Comparison of ENCODE assay signal across 20 cellular contexts in genomic region chr3:22835041-22835440, GRCh38.
A peak's percentile ranks its signal among the peaks of the same experiment; 100 is the strongest.
DNase-seq lines count a peak whose midpoint lies in the region; ATAC-seq, FAIRE-seq and TF ChIP-seq lines count a peak whose summit lies in the region.
"Had no signal": no experiment of that assay in that cellular context is flagged by ENCODE, and none has a peak within 500 bp of the region (broad histone marks: within the 10 kb centered on the region; RNA-seq: fewer than 3 reads in every experiment).

No MANE protein-coding gene starts in this region.

- H3K79me2 ChIP-seq in ACC112 (ENCODE audit: control insufficient read depth, insufficient read depth, low read length, unreplicated experiment) (no peaks in the 10 kb centered on the region), H1 (ENCODE audit: control insufficient read depth in 1 of 2, insufficient read depth in 2 of 2, low read length in 2 of 2) (no peaks in the 10 kb centered on the region)

- H4K8ac ChIP-seq in H1 (ENCODE audit: extremely low read depth, insufficient read depth, low read length) (no peak overlapping the region), mesenchymal stem cell (ENCODE audit: low read length) (no peak overlapping the region)

- H3K18ac ChIP-seq in H1 (ENCODE audit: extremely low read depth, low read length) (no peak overlapping the region), mesenchymal stem cell (ENCODE audit: low read depth in 1 of 2, low read length in 2 of 2) (no peak overlapping the region)

- H3K4ac ChIP-seq in H1 (replicated peaks; ENCODE audit: insufficient read length, low read depth, low read length) (no peak overlapping the region), mesenchymal stem cell (ENCODE audit: low read depth in 1 of 2, low read length in 2 of 2) (no peak overlapping the region)

- H2AFZ ChIP-seq in ACC112 (ENCODE audit: low read length, unreplicated experiment) (peak overlapping the region; percentile 29), H1 (ENCODE audit: low read length) (no peak overlapping the region), mesenchymal stem cell (ENCODE audit: low read depth, low read length) (no peak overlapping the region)

- H3K14ac ChIP-seq in H1 (ENCODE audit: insufficient read length): no peak overlapping the region
- no peak overlapping the region for H3K14ac ChIP-seq in mesenchymal stem cell (ENCODE audit: low read length in 2 of 2)

- POLR2A ChIA-PET in H1 (lab: Charles Lee; ENCODE audit: partially characterized antibody): interaction anchor here (0.7 kb wide), 1 partner anchor 1684 kb away, joined by 4 read pairs; no protein-coding TSS in a partner anchor

- H3K23me2 ChIP-seq in H1 (ENCODE audit: low read depth, low read length): no peaks in the 10 kb centered on the region

- no peak overlapping the region for H3K4me3 Mint-ChIP-seq in activated naive CD8-positive, alpha-beta T cell treated with anti-CD3 and anti-CD28 coated beads, Interleukin-2, amount 50 U/mL, for 24 hours
- H3K4me3 Mint-ChIP-seq: activated naive CD8-positive, alpha-beta T cell; activated T-cell treated with anti-CD3 and anti-CD28 coated beads, Interleukin-2, amount 50 U/mL, for 24 hours; HFFc6; natural killer cell had no signal

- TF ChIP-seq POLR2A in H1 (IDR thresholded peaks at IDR 0.05; ENCODE audit: control extremely low read depth in 1 of 2, low read depth in 2 of 2, low read length in 2 of 2): no peak

- H4K20me1 ChIP-seq in H1 (replicated peaks in 1 of 2; ENCODE audit: control insufficient read depth in 1 of 2, insufficient read depth in 2 of 2, low read length in 2 of 2): no peaks in the 10 kb centered on the region

- no peak for TF ChIP-seq EP300 in H1 (IDR thresholded peaks at IDR 0.05; ENCODE audit: borderline replicate concordance in 1 of 2, low read depth in 2 of 2, low read length in 2 of 2)

- TF ChIP-seq RAD21 in H1 (IDR thresholded peaks at IDR 0.05 in 1 of 2, conservative IDR thresholded peaks at IDR 0.05 in 1 of 2; ENCODE audit: low read depth in 2 of 2, low read length in 2 of 2): no peak

- no peak overlapping the region for H3K56ac ChIP-seq in H1 (replicated peaks; ENCODE audit: insufficient read length, low read depth, low read length)

- H3K4me2 ChIP-seq in H1 (ENCODE audit: insufficient read depth in 1 of 2, low read depth in 2 of 2, low read length in 2 of 2): no peak overlapping the region
- no peak overlapping the region for H3K4me2 ChIP-seq in mesenchymal stem cell (ENCODE audit: low read length, poor library complexity, severe bottlenecking)

- no peaks in the 10 kb centered on the region for H3K4me1 Mint-ChIP-seq in activated naive CD8-positive, alpha-beta T cell treated with anti-CD3 and anti-CD28 coated beads, Interleukin-2, amount 50 U/mL, for 24 hours
- H3K4me1 Mint-ChIP-seq: natural killer cell had no signal

- no peak overlapping the region for H3K9ac ChIP-seq in H1 (replicated peaks in 1 of 4; ENCODE audit: extremely low read depth in 1 of 4, low read depth in 3 of 4, low read length in 3 of 4)
- H3K9ac ChIP-seq in mesenchymal stem cell (ENCODE audit: low read length): no peak overlapping the region

- no peaks in the 10 kb centered on the region for H3K9me3 Mint-ChIP-seq in activated naive CD8-positive, alpha-beta T cell treated with anti-CD3 and anti-CD28 coated beads, Interleukin-2, amount 50 U/mL, for 24 hours

- no peaks in the 10 kb centered on the region for H3K27me3 Mint-ChIP-seq in activated naive CD8-positive, alpha-beta T cell treated with anti-CD3 and anti-CD28 coated beads, Interleukin-2, amount 50 U/mL, for 24 hours
- H3K27me3 Mint-ChIP-seq: activated naive CD8-positive, alpha-beta T cell; activated T-cell treated with anti-CD3 and anti-CD28 coated beads, Interleukin-2, amount 50 U/mL, for 24 hours had no signal

- H3K4me3 ChIP-seq in ACC112 (ENCODE audit: low read depth, low read length) (no peak overlapping the region), H1 (ENCODE audit: extremely low read depth in 1 of 4, insufficient read depth in 2 of 4, low read depth in 3 of 4, low read length in 4 of 4) (no peak overlapping the region), mesenchymal stem cell (ENCODE audit: insufficient read depth in 1 of 2, low read depth in 1 of 2, low read length in 2 of 2) (no peak overlapping the region)

- no peak for TF ChIP-seq CTCF in H1 (IDR thresholded peaks at IDR 0.05; ENCODE audit: control extremely low read depth in 1 of 3, insufficient read depth in 1 of 3, low read depth in 1 of 3, low read length in 3 of 3)

- H2AK5ac ChIP-seq in H1 (ENCODE audit: low read depth, low read length): no peak overlapping the region
- H2AK5ac ChIP-seq in mesenchymal stem cell (ENCODE audit: low read length, severe bottlenecking): no peak overlapping the region

- H2BK120ac ChIP-seq in H1 (replicated peaks; ENCODE audit: low read depth, low read length) (no peak overlapping the region), mesenchymal stem cell (ENCODE audit: low read depth, low read length) (no peak overlapping the region)

- WGBS in H1 (ENCODE audit: extremely low coverage in 1 of 2, insufficient coverage in 1 of 2, insufficient read length in 1 of 2, insufficient replicate concordance in 2 of 2, low coverage in 1 of 2, low lambda C conversion rate in 2 of 2, missing lambda C conversion rate in 1 of 2), 2 experiments: 61% methylated on average over 2 of the region's 2 CpGs; no CpG with 5 or more reads in 1 of the 2 experiments
- 0% methylated on average over 1 of the region's 2 CpGs for WGBS in mesenchymal stem cell

- no peak overlapping the region for H3K27ac Mint-ChIP-seq in activated naive CD8-positive, alpha-beta T cell treated with anti-CD3 and anti-CD28 coated beads, Interleukin-2, amount 50 U/mL, for 24 hours
- H3K27ac Mint-ChIP-seq: activated naive CD8-positive, alpha-beta T cell; activated T-cell treated with anti-CD3 and anti-CD28 coated beads, Interleukin-2, amount 50 U/mL, for 24 hours; HFFc6; natural killer cell had no signal

- no peak overlapping the region for H2BK12ac ChIP-seq in H1 (ENCODE audit: low read depth, low read length)
- H2BK12ac ChIP-seq in mesenchymal stem cell (ENCODE audit: low read length in 2 of 2): no peak overlapping the region

- H3K23ac ChIP-seq in H1 (ENCODE audit: insufficient read length): no peak overlapping the region
- no peak overlapping the region for H3K23ac ChIP-seq in mesenchymal stem cell (ENCODE audit: low read length in 2 of 2)

- H3K27me3 ChIP-seq in ACC112 (ENCODE audit: insufficient read depth, low read length): no peaks in the 10 kb centered on the region; the same call in 1 of the 2 replicates
- H3K27me3 ChIP-seq in H1 (replicated peaks in 1 of 4; ENCODE audit: control insufficient read depth in 3 of 4, extremely low read depth in 1 of 4, insufficient read depth in 3 of 4, low read length in 3 of 4): no peaks in the 10 kb centered on the region
- no peaks in the 10 kb centered on the region for H3K27me3 ChIP-seq in mesenchymal stem cell (ENCODE audit: control insufficient read depth in 1 of 2, insufficient read depth in 1 of 2, low read length in 2 of 2)

- no peak overlapping the region for H4K5ac ChIP-seq in H1 (ENCODE audit: insufficient read length, low read depth, low read length)

- H3K27ac ChIP-seq in ACC112 (ENCODE audit: low read depth, low read length) (no peak overlapping the region), H1 (ENCODE audit: low read depth, low read length) (no peak overlapping the region), mesenchymal stem cell (ENCODE audit: low read length, poor library complexity, severe bottlenecking) (peak overlapping the region; percentile 79)

- H4K91ac ChIP-seq in H1 (replicated peaks; ENCODE audit: insufficient read length, low read length) (no peak overlapping the region), mesenchymal stem cell (ENCODE audit: low read length) (no peak overlapping the region)

- no peaks in the 10 kb centered on the region for H3K36me3 ChIP-seq in ACC112 (ENCODE audit: insufficient read depth, low read length)
- no peaks in the 10 kb centered on the region for H3K36me3 ChIP-seq in H1 (ENCODE audit: control insufficient read depth in 2 of 4, insufficient read depth in 4 of 4, low read length in 3 of 4)
- H3K36me3 ChIP-seq in mesenchymal stem cell (ENCODE audit: control insufficient read depth in 1 of 2, insufficient read depth in 2 of 2, low read depth in 1 of 2, low read length in 2 of 2): no peaks in the 10 kb centered on the region

- DNase-seq in LoVo (ENCODE audit: low spot score) (peak; percentile 53), H1 (ENCODE audit: low read depth in 1 of 2, low spot score in 2 of 2) (no peak), mesenchymal stem cell (peak; percentile 35), KBM-7 (no peak)
- DNase-seq in activated naive CD8-positive, alpha-beta T cell treated with anti-CD3 and anti-CD28 coated beads, Interleukin-2, amount 50 U/mL, for 24 hours: no peak
- DNase-seq: activated CD4-positive, alpha-beta T cell treated with anti-CD3 and anti-CD28 coated beads for 48 hours; activated T-cell treated with anti-CD3 and anti-CD28 coated beads, Interleukin-2, amount 50 U/mL, for 24 hours; Caco-2; cerebellar nuclear complex; HFFc6; left cardiac atrium; MM.1S; natural killer cell; NCI-H82 had no signal

- H2BK15ac ChIP-seq in H1 (ENCODE audit: low read length) (no peak overlapping the region), mesenchymal stem cell (ENCODE audit: low read depth, poor library complexity, severe bottlenecking) (no peak overlapping the region)

- CTCF ChIA-PET in H1 (lab: Charles Lee; ENCODE audit: partially characterized antibody): interaction anchor here (1.1 kb wide), 1 partner anchor 53 kb away, joined by 4 read pairs; no protein-coding TSS in a partner anchor

- no peak for FAIRE-seq in H1 (lab: Jason Lieb, UNC)
- FAIRE-seq: endothelial cell of umbilical vein had no signal

- no peak for ATAC-seq in HG02623 (IDR thresholded peaks at IDR 0.05; ENCODE audit: unreplicated experiment)
- ATAC-seq in GM18520 (IDR thresholded peaks at IDR 0.05; ENCODE audit: unreplicated experiment): no peak
- no peak for ATAC-seq in activated naive CD8-positive, alpha-beta T cell treated with anti-CD3 and anti-CD28 coated beads, Interleukin-2, amount 50 U/mL, for 24 hours
- ATAC-seq: left cardiac atrium, natural killer cell, Right ventricle myocardium inferior had no signal

- no peaks in the 10 kb centered on the region for H3K36me3 Mint-ChIP-seq in activated naive CD8-positive, alpha-beta T cell treated with anti-CD3 and anti-CD28 coated beads, Interleukin-2, amount 50 U/mL, for 24 hours (ENCODE audit: low read depth)
- H3K36me3 Mint-ChIP-seq: activated naive CD8-positive, alpha-beta T cell; natural killer cell had no signal

- no peaks in the 10 kb centered on the region for H3K9me3 ChIP-seq in H1 (ENCODE audit: insufficient read depth in 2 of 2, low read depth in 1 of 2, low read length in 1 of 2)
- no peaks in the 10 kb centered on the region for H3K9me3 ChIP-seq in mesenchymal stem cell (ENCODE audit: control insufficient read depth, low read length)
- H3K9me3 ChIP-seq: Caco-2 had no signal

- H3K4me1 ChIP-seq in ACC112 (ENCODE audit: control insufficient read depth, insufficient read depth, low read length, unreplicated experiment) (no peaks in the 10 kb centered on the region), H1 (replicated peaks in 1 of 4; ENCODE audit: control insufficient read depth in 3 of 4, insufficient read depth in 4 of 4, low read length in 3 of 4) (peaks cover 0 to 5% (median 1%) of the 10 kb centered on the region in 4 experiments; a peak in 2 of 7 replicates), mesenchymal stem cell (ENCODE audit: control insufficient read depth, insufficient read depth, low read depth, low read length) (peaks cover 1% of the 10 kb centered on the region)
- H3K4me1 ChIP-seq: Caco-2 had no signal

- H2BK20ac ChIP-seq in H1 (ENCODE audit: low read length): no peak overlapping the region

- in situ Hi-C loops in KBM-7 (cut with MboI; ENCODE audit: low pct_unique_long_range_greater_than_20kb, low sequenced_read_pairs): no loop called here

- H3K79me1 ChIP-seq in H1 (ENCODE audit: low read depth, low read length): no peaks in the 10 kb centered on the region
- H3K79me1 ChIP-seq in mesenchymal stem cell (replicated peaks; ENCODE audit: low read length, poor library complexity, severe bottlenecking): no peaks in the 10 kb centered on the region

- H2BK5ac ChIP-seq in H1 (ENCODE audit: low read depth, low read length): no peak overlapping the region
- no peak overlapping the region for H2BK5ac ChIP-seq in mesenchymal stem cell (ENCODE audit: low read depth, low read length, poor library complexity, severe bottlenecking)

Comparison
In these comparisons a context has a peak if more than half of its experiments do, and no peak if none do; other contexts are left out.
1. DNase-seq: peak in LoVo (single experiment) and mesenchymal stem cell (single experiment); none in H1 (0 of 2), KBM-7 (single experiment) and activated naive CD8-positive, alpha-beta T cell treated with anti-CD3 and anti-CD28 coated beads, Interleukin-2, amount 50 U/mL, for 24 hours (single experiment).